In genomic region chr5:117454716-117455212, GRCh38 we compare ENCODE assay signal across 8 cellular contexts.
DNase-seq lines count a peak whose midpoint lies in the region; ATAC-seq and TF ChIP-seq lines count a peak whose summit lies in the region.

No MANE protein-coding gene starts in this region.

- H3K9me3 ChIP-seq in SU-DHL-6 (ENCODE audit: insufficient read depth, low read length) = no peaks in the 10 kb centered on the region

- no peaks in the 10 kb centered on the region for H4K20me1 ChIP-seq in SU-DHL-6 (ENCODE audit: low read depth, low read length)

- H3K27ac ChIP-seq in SU-DHL-6 (ENCODE audit: low read depth, low read length) = no peak overlapping the region

- TF ChIP-seq EP300 in Ishikawa (IDR thresholded peaks at IDR 0.05; ENCODE audit: borderline replicate concordance) = no peak

- H3K27ac Mint-ChIP-seq in stimulated activated memory B cell treated with anti-CD40 and anti-IgM and Interleukin-4, amounts not matched to agents 10 μg/mL and 1 μg/mL and 100 μg/mL, for 72 hours = no peak overlapping the region

- H3K4me3 ChIP-seq in SU-DHL-6 (ENCODE audit: insufficient read depth, low read length, poor library complexity, severe bottlenecking) = peak overlapping the region; percentile 48

- in situ Hi-C loops in T47D (cut with HindIII; ENCODE audit: low pct_unique_long_range_greater_than_20kb, low sequenced_read_pairs) = no loop called here

- H3K9me2 ChIP-seq in SU-DHL-6 (replicated peaks; ENCODE audit: insufficient read depth, low read length) = no peaks in the 10 kb centered on the region

- DNase-seq in T47D (ENCODE audit: low read depth in 1 of 2, low spot score in 1 of 2) (peak; percentile 62 to 97), kidney glomerular epithelial cell (lab: John Stamatoyannopoulos, UW) (peak; percentile 43), NCI-H2227 (lab: John Stamatoyannopoulos, UW; ENCODE audit: unreplicated experiment) (no peak)

- no peaks in the 10 kb centered on the region for H3K36me3 ChIP-seq in SU-DHL-6 (ENCODE audit: low read length)

- peak; percentile 91 for TF ChIP-seq CTCF in GM12872 (IDR thresholded peaks at IDR 0.05; ENCODE audit: insufficient read depth, low read depth, low read length)
- TF ChIP-seq CTCF in SU-DHL-6 (IDR thresholded peaks at IDR 0.05; ENCODE audit: insufficient read depth, low read length, poor library complexity, severe bottlenecking) = peak; percentile 89

- no peaks in the 10 kb centered on the region for H3K4me1 Mint-ChIP-seq in stimulated activated memory B cell treated with anti-CD40 and anti-IgM and Interleukin-4, amounts not matched to agents 10 μg/mL and 1 μg/mL and 100 μg/mL, for 72 hours

- H3F3A ChIP-seq in SU-DHL-6 (ENCODE audit: insufficient read depth) = no peaks in the 10 kb centered on the region

- H2AFZ ChIP-seq in SU-DHL-6 (ENCODE audit: low read depth, low read length, severe bottlenecking) = peak overlapping the region; percentile 91

- peak overlapping the region; percentile 74 for H3K4me3 Mint-ChIP-seq in stimulated activated memory B cell treated with anti-CD40 and anti-IgM and Interleukin-4, amounts not matched to agents 10 μg/mL and 1 μg/mL and 100 μg/mL, for 72 hours

- no peaks in the 10 kb centered on the region for H3K9me3 Mint-ChIP-seq in stimulated activated memory B cell treated with anti-CD40 and anti-IgM and Interleukin-4, amounts not matched to agents 10 μg/mL and 1 μg/mL and 100 μg/mL, for 72 hours

- H3K9ac ChIP-seq in SU-DHL-6 (ENCODE audit: low read length) = no peak overlapping the region

- no peaks in the 10 kb centered on the region for H3K36me3 Mint-ChIP-seq in stimulated activated memory B cell treated with anti-CD40 and anti-IgM and Interleukin-4, amounts not matched to agents 10 μg/mL and 1 μg/mL and 100 μg/mL, for 72 hours

- H3K27me3 ChIP-seq in SU-DHL-6 (ENCODE audit: low read length) = no peaks in the 10 kb centered on the region

- H3K4me2 ChIP-seq in SU-DHL-6 (ENCODE audit: low read depth, low read length, poor library complexity, severe bottlenecking) = peak overlapping the region; percentile 59

- ATAC-seq in GM21825 (IDR thresholded peaks at IDR 0.05; ENCODE audit: unreplicated experiment) = peak; percentile 83
- peak; percentile 67 for ATAC-seq in stimulated activated memory B cell treated with anti-CD40 and anti-IgM and Interleukin-4, amounts not matched to agents 10 μg/mL and 1 μg/mL and 100 μg/mL, for 72 hours

- H3K79me2 ChIP-seq in SU-DHL-6 (ENCODE audit: insufficient read depth, low read length) = no peaks in the 10 kb centered on the region

- no peaks in the 10 kb centered on the region for H3K27me3 Mint-ChIP-seq in stimulated activated memory B cell treated with anti-CD40 and anti-IgM and Interleukin-4, amounts not matched to agents 10 μg/mL and 1 μg/mL and 100 μg/mL, for 72 hours

- TF ChIP-seq RAD21 in Ishikawa (IDR thresholded peaks at IDR 0.05; ENCODE audit: low read depth) = peak; percentile 84

TF ChIP-seq in Ishikawa, 13 proteins besides CTCF, POLR2A, EP300 and RAD21:
- 0 out of 2 replicates have a peak, but pooled peaks have one; percentile 35 for TF ChIP-seq TEAD4 (IDR thresholded peaks at IDR 0.05)
- TF ChIP-seq YY1 (IDR thresholded peaks at IDR 0.05; ENCODE audit: low read depth) = no peak
